Comparison of ENCODE assay signal across 8 cellular contexts in genomic region chrX:68822641-68823410, GRCh38. TPM values are rescaled to one million over a fixed set of nuclear protein-coding genes. Genes with fewer than 3 reads are reported as not detected.
DNase-seq lines count a peak whose midpoint lies in the region; ATAC-seq, FAIRE-seq and TF ChIP-seq lines count a peak whose summit lies in the region.

No MANE protein-coding gene starts in this region.

- ATAC-seq in GM18861 (IDR thresholded peaks at IDR 0.05; ENCODE audit: unreplicated experiment) (peak; percentile 62), thoracic aorta (ENCODE audit: insufficient number of reproducible peaks, low FRiP score, low read depth) (no peak)

- peak; percentile 74 for TF ChIP-seq CTCF in C4-2B (conservative IDR thresholded peaks at IDR 0.05)
- TF ChIP-seq CTCF in NB4 (IDR thresholded peaks at IDR 0.05; ENCODE audit: low read depth, low read length) = peak; percentile 47
- peak; percentile 22 to 60 (median 27) for TF ChIP-seq CTCF in ascending aorta (IDR thresholded peaks at IDR 0.05)
- peak; percentile 50 for TF ChIP-seq CTCF in thoracic aorta (IDR thresholded peaks at IDR 0.05)

- H3K4me3 ChIP-seq in NB4 (ENCODE audit: low read depth, low read length) (no peak overlapping the region), ascending aorta (no peak overlapping the region), thoracic aorta (no peak overlapping the region)

- H3K27me3 ChIP-seq in ascending aorta (no peaks in the 10 kb centered on the region), thoracic aorta (replicated peaks; ENCODE audit: insufficient read depth) (no peaks in the 10 kb centered on the region)

- DNase-seq in NB4 (ENCODE audit: low read depth) (peak; percentile 54), ascending aorta (ENCODE audit: low spot score in 2 of 2) (peak in 1 of 2 donors; percentile 67), thoracic aorta (ENCODE audit: low spot score) (no peak), UCSD-AML1 (lab: John Stamatoyannopoulos, UW; ENCODE audit: unreplicated experiment) (no peak), GM12892 (ENCODE audit: insufficient read length) (no peak)

- FAIRE-seq in islet of Langerhans (lab: Jason Lieb, UNC) = peak; percentile 89
- FAIRE-seq in GM12892 (lab: Jason Lieb, UNC) = no peak

- TF ChIP-seq POLR2A in NB4 (IDR thresholded peaks at IDR 0.05; ENCODE audit: extremely low read depth, insufficient read length) (no peak), GM12892 (IDR thresholded peaks at IDR 0.05; ENCODE audit: low read depth, low read length) (no peak)

- H3K4me1 ChIP-seq in ascending aorta = no peaks in the 10 kb centered on the region
- no peaks in the 10 kb centered on the region for H3K4me1 ChIP-seq in thoracic aorta (ENCODE audit: control insufficient read depth in 1 of 2, low read depth in 2 of 2)

- H3K27ac ChIP-seq in C4-2B = no peak overlapping the region
- no peak overlapping the region for H3K27ac ChIP-seq in ascending aorta
- H3K27ac ChIP-seq in thoracic aorta = no peak overlapping the region

- intact Hi-C loops in ascending aorta (cut with DNase I) = no loop called here

- no peaks in the 10 kb centered on the region for H3K36me3 ChIP-seq in ascending aorta
- H3K36me3 ChIP-seq in thoracic aorta = no peaks in the 10 kb centered on the region

- H3K9me3 ChIP-seq in ascending aorta (no peaks in the 10 kb centered on the region), thoracic aorta (no peaks in the 10 kb centered on the region)

RNA-seq across cellular contexts. Expression of gene EFNB1, which starts 6.0 kb away (rescaled TPM):
- total RNA-seq in ascending aorta = 53.4 TPM
- 10 to 100 TPM; 19.4 to 21.7 TPM for total RNA-seq in thoracic aorta
- 0.42 TPM for polyA plus RNA-seq in GM12892 (2012; ENCODE audit: missing spikeins)
